ENCODE assay signal across 18 cellular contexts in genomic region chr22:46626911-46627805, GRCh38. TPM values are rescaled to one million over a fixed set of nuclear protein-coding genes. Genes with fewer than 3 reads are reported as not detected.
A peak's percentile ranks its signal among the peaks of the same experiment; 100 is the strongest.
DNase-seq lines count a peak whose midpoint lies in the region; ATAC-seq and TF ChIP-seq lines count a peak whose summit lies in the region.
"Had no signal": no experiment of that assay in that cellular context is flagged by ENCODE, and none has a peak within 500 bp of the region (broad histone marks: within the 10 kb centered on the region; RNA-seq: fewer than 3 reads in every experiment).

No MANE protein-coding gene starts in this region.

- WGBS in spleen, 5 donors = 92 to 95% (median 95%) methylated on average over 27 to 39 of the region's 39 CpGs

- TF ChIP-seq CTCF in type B pancreatic cell (conservative IDR thresholded peaks at IDR 0.05) (no peak), spleen (IDR thresholded peaks at IDR 0.05 in 8 of 11, conservative IDR thresholded peaks at IDR 0.05 in 3 of 11) (no peak)

- peak; percentile 21 for DNase-seq in DMS 273 (lab: John Stamatoyannopoulos, UW; ENCODE audit: unreplicated experiment)
- no peak for DNase-seq in DMS 273 treated with DMSO at 0.1 percent for 48 hours (lab: John Stamatoyannopoulos, UW)
- DNase-seq in SW480 (ENCODE audit: low spot score) = peak; percentile 25
- peak; percentile 98 for DNase-seq in iPS-NIHi11 (ENCODE audit: low spot score)
- DNase-seq in type B pancreatic cell (ENCODE audit: extremely low spot score, unreplicated experiment) = no peak
- DNase-seq in NCI-H1694 treated with DMSO at 0.1 percent for 48 hours (lab: John Stamatoyannopoulos, UW) = no peak
- DNase-seq in spleen = no peak
- DNase-seq: 8988T; activated naive CD4-positive, alpha-beta T cell treated with anti-CD3 and anti-CD28 coated beads, Interleukin-2, amount 10 ng/mL, durations not matched to agents 7 days and 5 days; CD4-positive, alpha-beta T cell; gastrocnemius medialis; IMR-90; NCI-H1417 treated with DMSO at 0.1 percent for 48 hours; NCI-H510A treated with DMSO at 0.1 percent for 48 hours; PC-3 had no signal

- intact Hi-C loops in spleen (cut with DNase I; ENCODE audit: low total_unique reads) = no loop called here

- H3K27ac ChIP-seq in spleen = no peak overlapping the region
- H3K27ac ChIP-seq: gastrocnemius medialis, left lung, thoracic aorta had no signal

- H3K9me3 ChIP-seq in spleen = no peaks in the 10 kb centered on the region
- H3K9me3 ChIP-seq: gastrocnemius medialis, left lung, thoracic aorta had no signal

- H3K4me3 ChIP-seq in spleen = no peak overlapping the region
- H3K4me3 ChIP-seq: gastrocnemius medialis, left lung, thoracic aorta had no signal

- no peak overlapping the region for H3K4me3 Mint-ChIP-seq in type B pancreatic cell
- H3K4me3 Mint-ChIP-seq: activated naive CD4-positive, alpha-beta T cell treated with anti-CD3 and anti-CD28 coated beads, Interleukin-2, amount 10 ng/mL, durations not matched to agents 7 days and 5 days; CD4-positive, alpha-beta T cell had no signal

- H3K36me3 Mint-ChIP-seq in type B pancreatic cell = no peaks in the 10 kb centered on the region

- H3K36me3 ChIP-seq in spleen = peaks cover 0 to 53% (median 9%) of the 10 kb centered on the region in 6 donors
- H3K36me3 ChIP-seq: gastrocnemius medialis, thoracic aorta had no signal

- no peaks in the 10 kb centered on the region for H3K27me3 Mint-ChIP-seq in type B pancreatic cell
- H3K27me3 Mint-ChIP-seq: activated naive CD4-positive, alpha-beta T cell treated with anti-CD3 and anti-CD28 coated beads, Interleukin-2, amount 10 ng/mL, durations not matched to agents 7 days and 5 days; CD4-positive, alpha-beta T cell had no signal

- TF ChIP-seq POLR2A in spleen (IDR thresholded peaks at IDR 0.05) = no peak

- H3K9me3 Mint-ChIP-seq in type B pancreatic cell = no peaks in the 10 kb centered on the region
- H3K9me3 Mint-ChIP-seq: activated naive CD4-positive, alpha-beta T cell treated with anti-CD3 and anti-CD28 coated beads, Interleukin-2, amount 10 ng/mL, durations not matched to agents 7 days and 5 days; CD4-positive, alpha-beta T cell had no signal

- no peak for ATAC-seq in GM18517 (IDR thresholded peaks at IDR 0.05; ENCODE audit: unreplicated experiment)
- ATAC-seq: gastrocnemius medialis, left lung, PC-3 had no signal

- H3K4me1 ChIP-seq in spleen = peaks cover 0 to 40% (median 28%) of the 10 kb centered on the region in 6 donors
- H3K4me1 ChIP-seq: gastrocnemius medialis had no signal

- H3K27me3 ChIP-seq in spleen (replicated peaks in 1 of 7) = no peaks in the 10 kb centered on the region
- H3K27me3 ChIP-seq: gastrocnemius medialis, left lung had no signal

- peak overlapping the region; percentile 51 for H3K27ac Mint-ChIP-seq in type B pancreatic cell
- H3K27ac Mint-ChIP-seq: activated naive CD4-positive, alpha-beta T cell treated with anti-CD3 and anti-CD28 coated beads, Interleukin-2, amount 10 ng/mL, durations not matched to agents 7 days and 5 days; CD4-positive, alpha-beta T cell had no signal

- no peaks in the 10 kb centered on the region for H3K4me1 Mint-ChIP-seq in type B pancreatic cell (ENCODE audit: unreplicated experiment)
- H3K4me1 Mint-ChIP-seq: activated naive CD4-positive, alpha-beta T cell treated with anti-CD3 and anti-CD28 coated beads, Interleukin-2, amount 10 ng/mL, durations not matched to agents 7 days and 5 days had no signal

RNA-seq across cellular contexts. Expression of gene GRAMD4, which starts 7.0 kb away (rescaled TPM):
- total RNA-seq in type B pancreatic cell (ENCODE audit: low replicate concordance) (56.4 and 80.9 TPM in 2 replicates), spleen (10 to 100 TPM; 20.8 to 46.1 (median 33.1) TPM)
- polyA plus RNA-seq in spleen = 10 to 100 TPM; 16.0 to 26.3 (median 21.5) TPM

Comparison
In these comparisons a context has a peak if more than half of its experiments do, and no peak if none do; other contexts are left out.
1. DNase-seq: peak in DMS 273 (single experiment), SW480 (single experiment) and iPS-NIHi11 (single experiment); none in DMS 273 treated with DMSO at 0.1 percent for 48 hours (single experiment), type B pancreatic cell (single experiment), NCI-H1694 treated with DMSO at 0.1 percent for 48 hours (single experiment) and spleen (single experiment).